ENCODE assay signal across 8 cellular contexts in genomic region chr14:77033622-77034521, GRCh38. TPM values are rescaled to one million over a fixed set of nuclear protein-coding genes. Genes with fewer than 3 reads are reported as not detected.
A peak's percentile ranks its signal among the peaks of the same experiment; 100 is the strongest.
DNase-seq lines count a peak whose midpoint lies in the region; ATAC-seq lines count a peak whose summit lies in the region.

No MANE protein-coding gene starts in this region.

- H3K27me3 ChIP-seq in BLaER1, result no peaks in the 10 kb centered on the region

- peak overlapping the region; percentile 85 for H3K4me3 Mint-ChIP-seq in activated CD4-positive, alpha-beta memory T cell treated with anti-CD3 and anti-CD28 coated beads, Interleukin-2, amount 10 ng/mL, durations not matched to agents 7 days and 5 days

- peaks cover 89% of the 10 kb centered on the region for H3K4me1 ChIP-seq in BLaER1

- peaks cover 79% of the 10 kb centered on the region for H3K4me1 Mint-ChIP-seq in activated CD4-positive, alpha-beta memory T cell treated with anti-CD3 and anti-CD28 coated beads, Interleukin-2, amount 10 ng/mL, durations not matched to agents 7 days and 5 days

- H3K36me3 ChIP-seq in BLaER1, result no peaks in the 10 kb centered on the region

- no peaks in the 10 kb centered on the region for H3K9me3 ChIP-seq in BLaER1

- peak; percentile 73 for ATAC-seq in HG03354 (IDR thresholded peaks at IDR 0.05; ENCODE audit: poor library complexity, severe bottlenecking, unreplicated experiment)

- peak overlapping the region; percentile 94 for H3K27ac Mint-ChIP-seq in activated CD4-positive, alpha-beta memory T cell treated with anti-CD3 and anti-CD28 coated beads, Interleukin-2, amount 10 ng/mL, durations not matched to agents 7 days and 5 days

- no peaks in the 10 kb centered on the region for H3K27me3 Mint-ChIP-seq in activated CD4-positive, alpha-beta memory T cell treated with anti-CD3 and anti-CD28 coated beads, Interleukin-2, amount 10 ng/mL, durations not matched to agents 7 days and 5 days

- peak overlapping the region; percentile 97 for H3K4me2 ChIP-seq in BLaER1

- no peaks in the 10 kb centered on the region for H4K20me1 ChIP-seq in BLaER1

- H3K27ac ChIP-seq in BLaER1, result peak overlapping the region; percentile 90

- peaks cover 10% of the 10 kb centered on the region for H3K36me3 Mint-ChIP-seq in activated CD4-positive, alpha-beta memory T cell treated with anti-CD3 and anti-CD28 coated beads, Interleukin-2, amount 10 ng/mL, durations not matched to agents 7 days and 5 days (ENCODE audit: low read depth)

- DNase-seq in GM19238 (ENCODE audit: insufficient read length, low spot score) (peak; percentile 82), NCI-H510A treated with DMSO at 0.1 percent for 48 hours (lab: John Stamatoyannopoulos, UW) (peak; percentile 91), mesenteric fat pad (ENCODE audit: low spot score) (peak; percentile 94)
- DNase-seq in activated CD4-positive, alpha-beta memory T cell treated with anti-CD3 and anti-CD28 coated beads, Interleukin-2, amount 10 ng/mL, durations not matched to agents 7 days and 5 days, result peak; percentile 83
- peak; percentile 60 for DNase-seq in effector CD8-positive, alpha-beta T cell (lab: John Stamatoyannopoulos, UW)
- peak; percentile 50 to 69 for DNase-seq in stimulated activated CD8-positive, alpha-beta memory T cell treated with anti-CD3 and anti-CD28 coated beads, Interleukin-2, amount 100 ng/mL, for 1 hour (ENCODE audit: low read depth in 2 of 2)

- CTCF ChIA-PET in activated CD4-positive, alpha-beta memory T cell treated with anti-CD3 and anti-CD28 coated beads, Interleukin-2, amount 10 ng/mL, durations not matched to agents 7 days and 5 days (lab: Charles Lee), result interaction anchor here (0.7 to 4.2 kb wide), 7 partner anchors 10 to 137 kb away, joined by 3 to 18 read pairs (median 8); no protein-coding TSS in a partner anchor

- peak overlapping the region; percentile 85 for H3K9ac ChIP-seq in BLaER1

- POLR2A ChIA-PET in activated CD4-positive, alpha-beta memory T cell treated with anti-CD3 and anti-CD28 coated beads, Interleukin-2, amount 10 ng/mL, durations not matched to agents 7 days and 5 days (lab: Charles Lee), result interaction anchor here (0.8 to 13.6 kb wide), 12 partner anchors 8 to 160 kb away, joined by 3 to 229 read pairs (median 6); no protein-coding TSS in a partner anchor

- no peaks in the 10 kb centered on the region for H3K9me3 Mint-ChIP-seq in activated CD4-positive, alpha-beta memory T cell treated with anti-CD3 and anti-CD28 coated beads, Interleukin-2, amount 10 ng/mL, durations not matched to agents 7 days and 5 days

- peak overlapping the region; percentile 70 for H3K4me3 ChIP-seq in BLaER1

RNA-seq across cellular contexts. Expression of gene IRF2BPL, which starts 5.4 kb away (rescaled TPM):
- total RNA-seq in activated CD4-positive, alpha-beta memory T cell treated with anti-CD3 and anti-CD28 coated beads, Interleukin-2, amount 10 ng/mL, durations not matched to agents 7 days and 5 days, result 10 to 100 TPM; 39.0 to 39.3 TPM
- 51.9 TPM for total RNA-seq in mesenteric fat pad

Comparison
In these comparisons a context has a peak if more than half of its experiments do, and no peak if none do; other contexts are left out.
1. Peak in every context shown above with its lines: DNase-seq, ATAC-seq, H3K4me3 ChIP-seq and H3K27ac ChIP-seq.